In the genomic region with DNA sequence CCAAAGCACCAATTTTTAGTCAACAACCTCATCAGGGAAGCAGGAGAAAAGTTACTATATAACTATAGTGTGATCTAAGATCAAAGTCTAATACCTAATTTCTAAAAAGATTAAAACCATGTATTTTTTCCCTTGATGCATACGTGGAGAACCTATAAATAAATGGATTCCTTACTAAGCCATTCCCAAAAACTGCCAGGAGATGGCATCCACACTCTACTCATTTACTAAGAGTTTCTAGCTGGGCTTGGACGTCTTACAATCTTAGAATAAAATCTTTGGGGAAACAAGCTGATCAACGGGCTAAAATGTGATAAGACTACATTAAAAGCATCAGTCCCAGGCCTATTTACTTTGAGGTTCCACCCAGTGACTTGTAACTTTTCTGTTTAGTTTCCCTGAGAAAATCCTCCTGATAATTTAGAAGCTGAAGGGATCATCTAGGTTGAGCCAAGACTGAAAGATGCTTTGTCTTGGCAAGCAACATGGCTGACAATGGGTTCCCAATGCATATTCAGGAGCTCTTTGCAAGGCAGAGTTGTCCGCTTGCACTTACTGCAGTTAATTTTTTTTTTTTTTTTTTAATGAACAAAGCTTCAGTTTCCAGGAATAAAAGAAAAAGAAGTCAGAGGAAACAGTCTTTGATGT, we compare ENCODE assay signal across 1 cellular context.
TF ChIP-seq lines count a peak whose summit lies in the region.

No MANE protein-coding gene starts in this region.

TF ChIP-seq in IMR-90, 13 proteins besides CTCF, POLR2A, EP300 and RAD21:
- TF ChIP-seq FOS (IDR thresholded peaks at IDR 0.05; ENCODE audit: low read depth, low read length) = no peak
- peak; percentile 66 for TF ChIP-seq SMC3 (IDR thresholded peaks at IDR 0.05; ENCODE audit: low read depth, low read length)
- no peak for TF ChIP-seq NFE2L2 (IDR thresholded peaks at IDR 0.05; ENCODE audit: low read depth, low read length)
